ENCODE assay signal across 19 cellular contexts in genomic region chr10:104681485-104681884, GRCh38. TPM values are rescaled to one million over a fixed set of nuclear protein-coding genes. Genes with fewer than 3 reads are reported as not detected.
DNase-seq lines count a peak whose midpoint lies in the region; ATAC-seq and TF ChIP-seq lines count a peak whose summit lies in the region.
"Had no signal": no experiment of that assay in that cellular context is flagged by ENCODE, and none has a peak within 500 bp of the region (broad histone marks: within the 10 kb centered on the region; RNA-seq: fewer than 3 reads in every experiment).

No MANE protein-coding gene starts in this region.

- peaks cover 0 to under 1% of the 10 kb centered on the region in 2 donors for H3K9me3 ChIP-seq in muscle layer of duodenum (ENCODE audit: control insufficient read depth in 1 of 2, low read length in 2 of 2)
- H3K9me3 ChIP-seq in CD8-positive, alpha-beta T cell (ENCODE audit: low read length) = no peaks in the 10 kb centered on the region
- H3K9me3 ChIP-seq: HAP-1, SJCRH30 had no signal

- H3K4me1 ChIP-seq in muscle layer of duodenum (ENCODE audit: control insufficient read depth in 1 of 2, insufficient read depth in 2 of 2, low read length in 2 of 2) = no peaks in the 10 kb centered on the region
- no peaks in the 10 kb centered on the region for H3K4me1 ChIP-seq in CD8-positive, alpha-beta T cell (ENCODE audit: insufficient read depth, low read length)
- H3K4me1 ChIP-seq: HAP-1, SJCRH30 had no signal

- no peaks in the 10 kb centered on the region for H3K9me3 Mint-ChIP-seq in WTC11
- no peaks in the 10 kb centered on the region for H3K9me3 Mint-ChIP-seq in CD8-positive, alpha-beta T cell

- H3K4me3 Mint-ChIP-seq in WTC11 = peak overlapping the region; percentile 75
- H3K4me3 Mint-ChIP-seq in CD8-positive, alpha-beta T cell = no peak overlapping the region

- CTCF ChIA-PET in WTC11 (lab: Charles Lee) = interaction anchor here (0.7 to 2.3 kb wide), 11 partner anchors 13 to 328 kb away, joined by 3 to 12 read pairs (median 3); partner anchors contain the start of gene CFAP58
- CTCF ChIA-PET in CD8-positive, alpha-beta T cell (lab: Charles Lee) = no interaction called here

- H3K27me3 Mint-ChIP-seq in WTC11 (ENCODE audit: low read depth) = peaks cover 15% of the 10 kb centered on the region
- H3K27me3 Mint-ChIP-seq in CD8-positive, alpha-beta T cell (ENCODE audit: low read depth) = peaks cover 23% of the 10 kb centered on the region

- H3K36me3 Mint-ChIP-seq in WTC11 = no peaks in the 10 kb centered on the region
- no peaks in the 10 kb centered on the region for H3K36me3 Mint-ChIP-seq in CD8-positive, alpha-beta T cell

- peaks cover 8% of the 10 kb centered on the region for H3K4me1 Mint-ChIP-seq in WTC11
- no peaks in the 10 kb centered on the region for H3K4me1 Mint-ChIP-seq in CD8-positive, alpha-beta T cell (ENCODE audit: low read depth)

- DNase-seq in WTC11 (ENCODE audit: low spot score) (no peak), epithelial cell of proximal tubule (ENCODE audit: low read depth) (no peak)
- no peak for DNase-seq in stimulated activated CD4-positive, alpha-beta T cell treated with anti-CD3 and anti-CD28 coated beads, Interleukin-4, amount 100 ng/mL, for 4 hours
- no peak for DNase-seq in central memory CD4-positive, alpha-beta T cell
- DNase-seq in CD8-positive, alpha-beta T cell = no peak
- DNase-seq: aorta, cortex of kidney, DMS 273 treated with DMSO at 0.1 percent for 48 hours, IMR-90, NCI-H1930, NCI-H524, SJCRH30 had no signal

- no peaks in the 10 kb centered on the region for H3K36me3 ChIP-seq in muscle layer of duodenum (ENCODE audit: control insufficient read depth in 1 of 2, insufficient read depth in 2 of 2, low read length in 2 of 2)
- no peaks in the 10 kb centered on the region for H3K36me3 ChIP-seq in CD8-positive, alpha-beta T cell (ENCODE audit: insufficient read depth, low read length)
- H3K36me3 ChIP-seq: HAP-1, SJCRH30 had no signal

- ATAC-seq in WTC11 = peak; percentile 29; the same call in 1 of the 2 replicates
- no peak for ATAC-seq in CD8-positive, alpha-beta T cell
- ATAC-seq: left colon had no signal

- H3K4me3 ChIP-seq in epithelial cell of proximal tubule (ENCODE audit: low read depth, low read length) (peak overlapping the region; percentile 63), muscle layer of duodenum (ENCODE audit: low read depth in 1 of 2, low read length in 2 of 2) (peak overlapping the region; percentile 52 to 62)
- H3K4me3 ChIP-seq in CD8-positive, alpha-beta T cell (ENCODE audit: low read depth, low read length) = no peak overlapping the region
- H3K4me3 ChIP-seq: HAP-1, SJCRH30 had no signal

- TF ChIP-seq CTCF in WTC11 (IDR thresholded peaks at IDR 0.05) (no peak), epithelial cell of proximal tubule (conservative IDR thresholded peaks at IDR 0.05; ENCODE audit: low read depth, low read length) (no peak)
- no peak for TF ChIP-seq CTCF in CD8-positive, alpha-beta T cell (IDR thresholded peaks at IDR 0.05)

- H3K27ac Mint-ChIP-seq in WTC11 = no peak overlapping the region
- no peak overlapping the region for H3K27ac Mint-ChIP-seq in CD8-positive, alpha-beta T cell

- intact Hi-C loops in CD8-positive, alpha-beta T cell (cut with DNase I, micrococcal nuclease) = no loop called here

- POLR2A ChIA-PET in WTC11 (lab: Charles Lee) = no interaction called here
- POLR2A ChIA-PET in CD8-positive, alpha-beta T cell (lab: Charles Lee) = no interaction called here

- no peaks in the 10 kb centered on the region for H3K27me3 ChIP-seq in muscle layer of duodenum (ENCODE audit: low read depth, low read length)
- H3K27me3 ChIP-seq in CD8-positive, alpha-beta T cell (ENCODE audit: insufficient read depth, low read length) = no peaks in the 10 kb centered on the region

- H3K27ac ChIP-seq in muscle layer of duodenum (ENCODE audit: low read length) (no peak overlapping the region), temporal lobe (ENCODE audit: low read depth, low read length) (peak overlapping the region; percentile 56)
- H3K27ac ChIP-seq in CD8-positive, alpha-beta T cell (ENCODE audit: low read depth, low read length) = no peak overlapping the region
- H3K27ac ChIP-seq: SJCRH30 had no signal

TF ChIP-seq in WTC11, 78 proteins besides CTCF, POLR2A, EP300 and RAD21:
- TF ChIP-seq NFATC4 (CRISPR knock-in tag; IDR thresholded peaks at IDR 0.05) (no peak), GTF2I (CRISPR knock-in tag; conservative IDR thresholded peaks at IDR 0.05) (peak; percentile 72)

RNA-seq across cellular contexts. Expression of gene SORCS3, which starts 40.4 kb away (rescaled TPM):
- total RNA-seq in WTC11 (2021) = 0.94 to 1.3 TPM (median 1.3 TPM) in 3 replicates
- under 0.01 and 0.06 TPM in 2 replicates for total RNA-seq in epithelial cell of proximal tubule
- 9.8 TPM for total RNA-seq in temporal lobe
- under 1 TPM; 0.14 TPM for total RNA-seq in CD8-positive, alpha-beta T cell
- total RNA-seq: IMR-90; OCI-LY7; SJCRH30; subcutaneous adipose tissue; T-helper 2 cell treated with Interferon-gamma antibody and Interleukin-4, amounts not matched to agents 100 ng/mL and 5 ng/mL, for 36 hours had no signal
